In genomic region chr22:42799462-42800405, GRCh38 we compare ENCODE assay signal across 1 cellular context.
TF ChIP-seq lines count a peak whose summit lies in the region.

No MANE protein-coding gene starts in this region.

TF ChIP-seq in WTC11, 78 proteins besides CTCF, POLR2A, EP300 and RAD21 (continued from another document):
- peak; percentile 92 for TF ChIP-seq USF2 (CRISPR knock-in tag; IDR thresholded peaks at IDR 0.05)
- no peak for TF ChIP-seq FOXP4 (CRISPR knock-in tag; IDR thresholded peaks at IDR 0.05)
- TF ChIP-seq USF1 (CRISPR knock-in tag; IDR thresholded peaks at IDR 0.05): peak; percentile 87
